16 cellular contexts compared by ENCODE assay signal in the genomic region with DNA sequence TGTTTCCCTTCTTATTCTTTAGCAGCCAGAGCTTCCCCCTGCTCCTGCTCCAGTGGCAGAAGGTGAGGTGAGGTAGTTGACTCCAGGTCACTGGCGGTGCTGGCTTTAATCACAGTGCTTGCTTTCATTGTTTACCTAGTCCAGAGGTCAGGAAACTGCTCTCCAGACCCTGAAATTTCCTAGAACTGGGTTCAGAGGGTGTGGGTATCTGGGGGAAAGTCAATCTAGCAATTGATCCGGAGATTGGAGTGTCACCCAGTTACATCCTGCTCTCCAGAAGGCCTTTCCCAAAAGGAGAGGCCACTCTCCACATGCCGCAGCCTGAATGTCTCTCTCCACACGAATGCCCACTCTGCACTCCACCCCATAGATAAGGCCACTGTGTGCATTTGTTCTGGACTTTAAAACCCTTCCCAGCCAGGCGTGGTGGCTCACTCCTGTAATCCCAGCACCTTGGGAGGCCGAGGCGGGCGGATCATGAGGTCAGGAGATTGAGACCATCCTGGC. TPM values are rescaled to one million over a fixed set of nuclear protein-coding genes. Genes with fewer than 3 reads are reported as not detected.
A peak's percentile ranks its signal among the peaks of the same experiment; 100 is the strongest.
DNase-seq lines count a peak whose midpoint lies in the region; ATAC-seq and TF ChIP-seq lines count a peak whose summit lies in the region.
"Had no signal": no experiment of that assay in that cellular context is flagged by ENCODE, and none has a peak within 500 bp of the region (broad histone marks: within the 10 kb centered on the region; RNA-seq: fewer than 3 reads in every experiment).

No MANE protein-coding gene starts in this region.

- H3K9ac ChIP-seq in liver (ENCODE audit: low read depth in 1 of 2, low read length in 2 of 2) = no peak overlapping the region

- no peaks in the 10 kb centered on the region for H4K20me1 ChIP-seq in hepatocyte (ENCODE audit: insufficient read depth, poor library complexity, severe bottlenecking)

- no peaks in the 10 kb centered on the region for H3K36me3 ChIP-seq in hepatocyte (replicated peaks; ENCODE audit: insufficient read depth, low read depth)
- H3K36me3 ChIP-seq in liver (ENCODE audit: control insufficient read depth in 4 of 4, insufficient read depth in 3 of 4, low read depth in 1 of 4, low read length in 3 of 4) = no peaks in the 10 kb centered on the region
- H3K36me3 ChIP-seq in left ventricle myocardium inferior = no peaks in the 10 kb centered on the region
- H3K36me3 ChIP-seq: BE2C had no signal

- H3K4me2 ChIP-seq in hepatocyte = no peak overlapping the region

- H3K27ac Mint-ChIP-seq in osteocyte (ENCODE audit: unreplicated experiment) = no peak overlapping the region
- H3K27ac Mint-ChIP-seq: CD4-positive, CD25-positive, alpha-beta regulatory T cell; CD8-positive, alpha-beta memory T cell; H9 had no signal

- H3K9me3 Mint-ChIP-seq in osteocyte (ENCODE audit: unreplicated experiment) = no peaks in the 10 kb centered on the region
- H3K9me3 Mint-ChIP-seq: H9 had no signal

- WGBS in hepatocyte (ENCODE audit: low lambda C conversion rate, missing lambda C conversion rate) = 65% methylated on average over 5 of the region's 8 CpGs
- WGBS in liver = 27% methylated on average over 8 of the region's 8 CpGs

- H3K4me1 ChIP-seq in hepatocyte (ENCODE audit: insufficient read depth) (peaks cover 11% of the 10 kb centered on the region), liver (ENCODE audit: control insufficient read depth in 4 of 4, insufficient read depth in 4 of 4, low read length in 3 of 4) (peaks cover 12 to 70% (median 53%) of the 10 kb centered on the region in 4 donors), left ventricle myocardium inferior (no peaks in the 10 kb centered on the region)
- H3K4me1 ChIP-seq: BE2C had no signal

- DNase-seq in HuH-7.5 (ENCODE audit: low spot score) = peak; percentile 59
- peak; percentile 46 for DNase-seq in hepatocyte (ENCODE audit: low spot score)
- DNase-seq in osteocyte (ENCODE audit: extremely low spot score, unreplicated experiment) = peak; percentile 44
- no peak for DNase-seq in OCI-M2 (lab: John Stamatoyannopoulos, UW; ENCODE audit: unreplicated experiment)
- DNase-seq in left ventricle myocardium inferior = no peak
- DNase-seq in stimulated activated CD4-positive, alpha-beta T cell treated with anti-CD3 and anti-CD28 coated beads, Interleukin-1b, Interleukin-23, amount 100 ng/mL, for 48 hours = no peak
- DNase-seq: ACHN; BE2C; C1 segment of cervical spinal cord; CD4-positive, CD25-positive, alpha-beta regulatory T cell; CD8-positive, alpha-beta memory T cell; COR-L47; H9 had no signal

- H3K27me3 Mint-ChIP-seq in osteocyte (ENCODE audit: unreplicated experiment) = no peaks in the 10 kb centered on the region

- ATAC-seq in HG02973 (IDR thresholded peaks at IDR 0.05; ENCODE audit: unreplicated experiment) = no peak

- no peak for TF ChIP-seq CTCF in hepatocyte (IDR thresholded peaks at IDR 0.05; ENCODE audit: poor library complexity)
- no peak for TF ChIP-seq CTCF in liver (IDR thresholded peaks at IDR 0.05; ENCODE audit: low read depth, low read length, missing input control)
- no peak for TF ChIP-seq CTCF in osteocyte (IDR thresholded peaks at IDR 0.05)
- no peak for TF ChIP-seq CTCF in left ventricle myocardium inferior (IDR thresholded peaks at IDR 0.05; ENCODE audit: borderline replicate concordance)

- intact Hi-C loops in left ventricle myocardium inferior (cut with micrococcal nuclease) = no loop called here

- H2AFZ ChIP-seq in hepatocyte = no peak overlapping the region

- TF ChIP-seq RAD21 in liver (IDR thresholded peaks at IDR 0.05) = peak; percentile 14 to 43

- H3K27ac ChIP-seq in hepatocyte (peak overlapping the region; percentile 66), liver (ENCODE audit: low read depth in 1 of 2, low read length in 2 of 2) (peak overlapping the region; percentile 63 to 75), left ventricle myocardium inferior (replicated peaks) (no peak overlapping the region)

- no peaks in the 10 kb centered on the region for H3K79me2 ChIP-seq in hepatocyte

- no peaks in the 10 kb centered on the region for H3K27me3 ChIP-seq in hepatocyte
- no peaks in the 10 kb centered on the region for H3K27me3 ChIP-seq in liver (ENCODE audit: control insufficient read depth in 4 of 4, insufficient read depth in 4 of 4, low read length in 3 of 4)
- H3K27me3 ChIP-seq in left ventricle myocardium inferior (ENCODE audit: low read depth) = peaks cover 16% of the 10 kb centered on the region
- H3K27me3 ChIP-seq: BE2C had no signal

- no peaks in the 10 kb centered on the region for H3K9me2 ChIP-seq in hepatocyte (replicated peaks; ENCODE audit: insufficient read depth)

- H3K4me3 ChIP-seq in hepatocyte (no peak overlapping the region), liver (ENCODE audit: low read depth in 1 of 3, low read length in 3 of 3) (peak overlapping the region in 2 of 3 donors; percentile 1 to 18), left ventricle myocardium inferior (no peak overlapping the region)

- H3K9me3 ChIP-seq in hepatocyte (ENCODE audit: low read depth) = no peaks in the 10 kb centered on the region
- H3K9me3 ChIP-seq in liver (ENCODE audit: control insufficient read depth in 4 of 4, low read length in 3 of 4) = no peaks in the 10 kb centered on the region
- H3K9me3 ChIP-seq in left ventricle myocardium inferior (replicated peaks) = no peaks in the 10 kb centered on the region
- H3K9me3 ChIP-seq: BE2C had no signal

- no peaks in the 10 kb centered on the region for H3K4me1 Mint-ChIP-seq in osteocyte (ENCODE audit: unreplicated experiment)
- H3K4me1 Mint-ChIP-seq: CD4-positive, CD25-positive, alpha-beta regulatory T cell; CD8-positive, alpha-beta memory T cell; H9 had no signal

- no peaks in the 10 kb centered on the region for H3K36me3 Mint-ChIP-seq in osteocyte (ENCODE audit: unreplicated experiment)
- H3K36me3 Mint-ChIP-seq: CD4-positive, CD25-positive, alpha-beta regulatory T cell; CD8-positive, alpha-beta memory T cell had no signal

- no peak overlapping the region for H3K4me3 Mint-ChIP-seq in osteocyte (ENCODE audit: unreplicated experiment)
- H3K4me3 Mint-ChIP-seq: CD4-positive, CD25-positive, alpha-beta regulatory T cell; CD8-positive, alpha-beta memory T cell; H9 had no signal

TF ChIP-seq in liver, 16 proteins besides CTCF, POLR2A, EP300 and RAD21 (continues in another document):
- TF ChIP-seq HNF4A (conservative IDR thresholded peaks at IDR 0.05) (peak; percentile 97 to 98), NR2F2 (IDR thresholded peaks at IDR 0.05) (peak; percentile 91), SP1 (IDR thresholded peaks at IDR 0.05) (peak; percentile 99), HNF4G (IDR thresholded peaks at IDR 0.05) (peak; percentile 91), FOXA2 (IDR thresholded peaks at IDR 0.05) (peak; percentile 97), EGR1 (IDR thresholded peaks at IDR 0.05; ENCODE audit: low read depth in 2 of 2) (peak; percentile 25 to 69), YY1 (IDR thresholded peaks at IDR 0.05) (no peak), JUND (IDR thresholded peaks at IDR 0.05) (peak; percentile 86 to 95), FOXA1 (IDR thresholded peaks at IDR 0.05) (peak; percentile 97), TAF1 (conservative IDR thresholded peaks at IDR 0.05) (peak; percentile 93)
- TF ChIP-seq, protein P1, sequence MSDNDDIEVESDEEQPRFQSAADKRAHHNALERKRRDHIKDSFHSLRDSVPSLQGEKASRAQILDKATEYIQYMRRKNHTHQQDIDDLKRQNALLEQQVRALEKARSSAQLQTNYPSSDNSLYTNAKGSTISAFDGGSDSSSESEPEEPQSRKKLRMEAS (IDR thresholded peaks at IDR 0.05) = peak; percentile 88
- TF ChIP-seq, protein P2, sequence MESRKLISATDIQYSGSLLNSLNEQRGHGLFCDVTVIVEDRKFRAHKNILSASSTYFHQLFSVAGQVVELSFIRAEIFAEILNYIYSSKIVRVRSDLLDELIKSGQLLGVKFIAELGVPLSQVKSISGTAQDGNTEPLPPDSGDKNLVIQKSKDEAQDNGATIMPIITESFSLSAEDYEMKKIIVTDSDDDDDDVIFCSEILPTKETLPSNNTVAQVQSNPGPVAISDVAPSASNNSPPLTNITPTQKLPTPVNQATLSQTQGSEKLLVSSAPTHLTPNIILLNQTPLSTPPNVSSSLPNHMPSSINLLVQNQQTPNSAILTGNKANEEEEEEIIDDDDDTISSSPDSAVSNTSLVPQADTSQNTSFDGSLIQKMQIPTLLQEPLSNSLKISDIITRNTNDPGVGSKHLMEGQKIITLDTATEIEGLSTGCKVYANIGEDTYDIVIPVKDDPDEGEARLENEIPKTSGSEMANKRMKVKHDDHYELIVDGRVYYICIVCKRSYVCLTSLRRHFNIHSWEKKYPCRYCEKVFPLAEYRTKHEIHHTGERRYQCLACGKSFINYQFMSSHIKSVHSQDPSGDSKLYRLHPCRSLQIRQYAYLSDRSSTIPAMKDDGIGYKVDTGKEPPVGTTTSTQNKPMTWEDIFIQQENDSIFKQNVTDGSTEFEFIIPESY (IDR thresholded peaks at IDR 0.05) = peak; percentile 78
- TF ChIP-seq, protein P3, sequence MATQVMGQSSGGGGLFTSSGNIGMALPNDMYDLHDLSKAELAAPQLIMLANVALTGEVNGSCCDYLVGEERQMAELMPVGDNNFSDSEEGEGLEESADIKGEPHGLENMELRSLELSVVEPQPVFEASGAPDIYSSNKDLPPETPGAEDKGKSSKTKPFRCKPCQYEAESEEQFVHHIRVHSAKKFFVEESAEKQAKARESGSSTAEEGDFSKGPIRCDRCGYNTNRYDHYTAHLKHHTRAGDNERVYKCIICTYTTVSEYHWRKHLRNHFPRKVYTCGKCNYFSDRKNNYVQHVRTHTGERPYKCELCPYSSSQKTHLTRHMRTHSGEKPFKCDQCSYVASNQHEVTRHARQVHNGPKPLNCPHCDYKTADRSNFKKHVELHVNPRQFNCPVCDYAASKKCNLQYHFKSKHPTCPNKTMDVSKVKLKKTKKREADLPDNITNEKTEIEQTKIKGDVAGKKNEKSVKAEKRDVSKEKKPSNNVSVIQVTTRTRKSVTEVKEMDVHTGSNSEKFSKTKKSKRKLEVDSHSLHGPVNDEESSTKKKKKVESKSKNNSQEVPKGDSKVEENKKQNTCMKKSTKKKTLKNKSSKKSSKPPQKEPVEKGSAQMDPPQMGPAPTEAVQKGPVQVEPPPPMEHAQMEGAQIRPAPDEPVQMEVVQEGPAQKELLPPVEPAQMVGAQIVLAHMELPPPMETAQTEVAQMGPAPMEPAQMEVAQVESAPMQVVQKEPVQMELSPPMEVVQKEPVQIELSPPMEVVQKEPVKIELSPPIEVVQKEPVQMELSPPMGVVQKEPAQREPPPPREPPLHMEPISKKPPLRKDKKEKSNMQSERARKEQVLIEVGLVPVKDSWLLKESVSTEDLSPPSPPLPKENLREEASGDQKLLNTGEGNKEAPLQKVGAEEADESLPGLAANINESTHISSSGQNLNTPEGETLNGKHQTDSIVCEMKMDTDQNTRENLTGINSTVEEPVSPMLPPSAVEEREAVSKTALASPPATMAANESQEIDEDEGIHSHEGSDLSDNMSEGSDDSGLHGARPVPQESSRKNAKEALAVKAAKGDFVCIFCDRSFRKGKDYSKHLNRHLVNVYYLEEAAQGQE (IDR thresholded peaks at IDR 0.05) = peak; percentile 80

RNA-seq across cellular contexts. Expression of a gene that starts 2.1 kb away (rescaled TPM):
- total RNA-seq in hepatocyte = 0.64 and 1.1 TPM in 2 replicates
- 0.04 and 0.21 TPM in 2 replicates for polyA plus RNA-seq in hepatocyte
- 100 to 1,000 TPM in 1 of 2 donors, 10 to 100 TPM in 1; 36.2 to 222 TPM for total RNA-seq in liver
- 100 to 1,000 TPM in 1 of 2 donors, 10 to 100 TPM in 1; 80.8 to 128 TPM for polyA plus RNA-seq in liver
- not detected in 2 replicates for total RNA-seq in osteocyte
- total RNA-seq in left ventricle myocardium inferior = not detected
- total RNA-seq: CD4-positive, CD25-positive, alpha-beta regulatory T cell; CD8-positive, alpha-beta memory T cell; H1; H9 had no signal
- polyA plus RNA-seq: CD4-positive, CD25-positive, alpha-beta regulatory T cell; CD8-positive, alpha-beta memory T cell; H1 had no signal

Comparison
In these comparisons a context has a peak if more than half of its experiments do, and no peak if none do; other contexts are left out.
1. DNase-seq: peak in HuH-7.5 (single experiment), hepatocyte (single experiment) and osteocyte (single experiment); none in OCI-M2 (single experiment), left ventricle myocardium inferior (single experiment) and stimulated activated CD4-positive, alpha-beta T cell treated with anti-CD3 and anti-CD28 coated beads, Interleukin-1b, Interleukin-23, amount 100 ng/mL, for 48 hours (single experiment).
2. H3K4me3 ChIP-seq: peak in liver (2 of 3); none in hepatocyte (single experiment) and left ventricle myocardium inferior (single experiment).
3. RNA of a gene that starts 2.1 kb away (total RNA-seq): 36.2 to 222 TPM in liver; 0.64 to 1.1 TPM in hepatocyte, not detected in osteocyte and not detected in left ventricle myocardium inferior (single experiment); every median in the first group is over 10 times any median in the second.